Comparison of ENCODE assay signal across 23 cellular contexts in the genomic region with DNA sequence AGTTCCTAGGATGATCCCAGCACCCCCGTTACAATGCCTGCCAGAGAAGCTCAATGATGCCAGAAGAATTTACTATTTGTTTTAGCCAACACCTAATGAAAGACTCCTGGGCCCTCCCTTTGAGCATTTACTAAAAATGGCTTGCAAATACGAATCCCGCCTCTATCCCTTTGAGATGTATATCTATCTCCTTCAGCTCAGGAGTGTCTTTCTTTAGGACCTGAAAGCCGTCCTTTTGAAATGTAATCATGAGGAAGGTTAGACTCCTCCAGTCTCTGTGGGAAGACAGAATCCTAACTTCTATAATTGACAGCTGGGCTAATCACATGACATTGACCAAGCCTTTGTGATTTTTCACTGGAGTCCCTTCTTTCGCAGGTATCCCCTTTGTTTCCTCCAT. TPM values are rescaled to one million over a fixed set of nuclear protein-coding genes. Genes with fewer than 3 reads are reported as not detected.
A peak's percentile ranks its signal among the peaks of the same experiment; 100 is the strongest.
DNase-seq lines count a peak whose midpoint lies in the region; ATAC-seq lines count a peak whose summit lies in the region.
"Had no signal": no experiment of that assay in that cellular context is flagged by ENCODE, and none has a peak within 500 bp of the region (broad histone marks: within the 10 kb centered on the region; RNA-seq: fewer than 3 reads in every experiment).

No MANE protein-coding gene starts in this region.

- H3K27ac ChIP-seq in neuronal stem cell (replicated peaks; ENCODE audit: low read length), result no peak overlapping the region
- H3K27ac ChIP-seq: body of pancreas, C4-2B, KMS-11, lower lobe of right lung, SJSA1, thoracic aorta, uterus had no signal

- no peak overlapping the region for H3K4ac ChIP-seq in neuronal stem cell (ENCODE audit: low read length)

- H3K27me3 ChIP-seq in NT2/D1 (ENCODE audit: insufficient read depth, insufficient read length), result peaks cover 38% of the 10 kb centered on the region
- H3K27me3 ChIP-seq in neuronal stem cell (ENCODE audit: control insufficient read depth in 3 of 3, insufficient read depth in 3 of 3, low read depth in 1 of 3, low read length in 3 of 3), result peaks cover 0 to 3% (median 0%) of the 10 kb centered on the region in 3 experiments
- H3K27me3 ChIP-seq: body of pancreas, SJSA1, uterus had no signal

- H2BK5ac ChIP-seq in neuronal stem cell (ENCODE audit: low read length), result no peak overlapping the region

- no peak overlapping the region for H2BK12ac ChIP-seq in neuronal stem cell (ENCODE audit: low read length)

- H3K36me3 ChIP-seq in NT2/D1 (ENCODE audit: insufficient read depth, insufficient read length, low read length) (no peaks in the 10 kb centered on the region), neuronal stem cell (replicated peaks in 1 of 2; ENCODE audit: control insufficient read depth in 2 of 2, insufficient read depth in 2 of 2, low read length in 2 of 2) (no peaks in the 10 kb centered on the region)
- H3K36me3 ChIP-seq: lower lobe of right lung, SJSA1, thoracic aorta, uterus had no signal

- no CpG with 5 or more reads among the region's 5 CpGs for WGBS in neuronal stem cell (ENCODE audit: extremely low coverage in 2 of 2, insufficient read length in 2 of 2, insufficient replicate concordance in 1 of 2), 2 donors

- H3K4me2 ChIP-seq in neuronal stem cell (ENCODE audit: insufficient read depth, low read length, poor library complexity, severe bottlenecking), result no peak overlapping the region
- H3K4me2 ChIP-seq: KMS-11 had no signal

- no peak overlapping the region for H4K91ac ChIP-seq in neuronal stem cell (ENCODE audit: low read depth, low read length, poor library complexity)

- peaks cover 7% of the 10 kb centered on the region for H3K4me1 ChIP-seq in NT2/D1 (ENCODE audit: insufficient read depth, insufficient read length)
- H3K4me1 ChIP-seq in neuronal stem cell (ENCODE audit: control insufficient read depth in 2 of 2, insufficient read depth in 1 of 2, low read depth in 1 of 2, low read length in 2 of 2), result peaks cover 0 to 6% of the 10 kb centered on the region in 2 donors

- H3K79me1 ChIP-seq in neuronal stem cell (ENCODE audit: low read depth, low read length), result peaks cover 7% of the 10 kb centered on the region

- no peak overlapping the region for H3K14ac ChIP-seq in neuronal stem cell (ENCODE audit: low read length)

- no peak overlapping the region for H3K23ac ChIP-seq in neuronal stem cell (ENCODE audit: low read depth, low read length, poor library complexity)

- no peak overlapping the region for H2BK15ac ChIP-seq in neuronal stem cell (ENCODE audit: low read length)

- H4K8ac ChIP-seq in neuronal stem cell (ENCODE audit: low read depth, low read length), result no peak overlapping the region

- no peak overlapping the region for H2BK120ac ChIP-seq in neuronal stem cell (ENCODE audit: low read depth, low read length)

- no peak for ATAC-seq in GM18870 (IDR thresholded peaks at IDR 0.05; ENCODE audit: unreplicated experiment)
- no peak for ATAC-seq in HG02798 (IDR thresholded peaks at IDR 0.05; ENCODE audit: poor library complexity, unreplicated experiment)
- ATAC-seq: activated CD4-positive, CD25-positive, alpha-beta regulatory T cell treated with anti-CD3 and anti-CD28 coated beads, Interleukin-2, amount 50 U/mL, for 24 hours; activated CD8-positive, alpha-beta T cell treated with anti-CD3 and anti-CD28 coated beads for 36 hours; body of pancreas; lower lobe of right lung had no signal

- DNase-seq in ELF-1 (ENCODE audit: low read depth, low spot score), result peak; percentile 70
- peak; percentile 67 for DNase-seq in NT2/D1 (ENCODE audit: low read depth, low spot score)
- DNase-seq in iPS DF 19.7 (ENCODE audit: low read depth, low spot score), result peak; percentile 75
- DNase-seq in neuronal stem cell (ENCODE audit: low spot score), result no peak
- DNase-seq in T-helper 9 cell, result no peak
- DNase-seq: activated CD8-positive, alpha-beta T cell treated with anti-CD3 and anti-CD28 coated beads for 36 hours; body of pancreas; DMS 273 treated with DMSO at 0.1 percent for 48 hours; HCEC 1CT; MM.1S; NCI-H1417; NCI-H2081; NCI-H226; stimulated activated naive CD4-positive, alpha-beta T cell treated with Interleukin-2 at 50 U/mL for 16 hours; uterus had no signal

- H3K9ac ChIP-seq in NT2/D1 (ENCODE audit: insufficient read length, low read depth), result no peak overlapping the region
- no peak overlapping the region for H3K9ac ChIP-seq in neuronal stem cell (ENCODE audit: low read depth, low read length, poor library complexity)
- H3K9ac ChIP-seq: KMS-11 had no signal

- no peak overlapping the region for H3K4me3 ChIP-seq in NT2/D1 (ENCODE audit: insufficient read length, low read depth)
- H3K4me3 ChIP-seq in neuronal stem cell (ENCODE audit: low read length in 2 of 2), result no peak overlapping the region
- H3K4me3 ChIP-seq: body of pancreas, lower lobe of right lung, SJSA1, thoracic aorta, uterus had no signal

- no peaks in the 10 kb centered on the region for H3K9me3 ChIP-seq in NT2/D1 (ENCODE audit: insufficient read depth, low read length)
- H3K9me3 ChIP-seq in neuronal stem cell (replicated peaks in 1 of 2; ENCODE audit: control insufficient read depth in 2 of 2, insufficient read depth in 1 of 2, low read depth in 1 of 2, low read length in 2 of 2), result no peaks in the 10 kb centered on the region
- H3K9me3 ChIP-seq: body of pancreas, lower lobe of right lung, SJSA1, thoracic aorta, uterus had no signal

- H2AFZ ChIP-seq in neuronal stem cell (ENCODE audit: low read length), result peak overlapping the region; percentile 57

- no peak overlapping the region for H3K18ac ChIP-seq in neuronal stem cell (ENCODE audit: low read length)

- no peak overlapping the region for H2AK5ac ChIP-seq in neuronal stem cell (ENCODE audit: low read depth, low read length)

RNA-seq across cellular contexts. Expression of a gene that starts 19.2 kb away (rescaled TPM):
- 54.3 TPM for polyA plus RNA-seq in neuronal stem cell (2013, experiment 1 of 2)
- polyA plus RNA-seq in neuronal stem cell (2013, experiment 2 of 2), result 50.1 TPM

Comparison
In these comparisons a context has a peak if more than half of its experiments do, and no peak if none do; other contexts are left out.
1. DNase-seq: peak in ELF-1 (single experiment), NT2/D1 (single experiment) and iPS DF 19.7 (single experiment); none in neuronal stem cell (single experiment) and T-helper 9 cell (single experiment).